Comparison of ENCODE assay signal across 16 cellular contexts in the genomic region with DNA sequence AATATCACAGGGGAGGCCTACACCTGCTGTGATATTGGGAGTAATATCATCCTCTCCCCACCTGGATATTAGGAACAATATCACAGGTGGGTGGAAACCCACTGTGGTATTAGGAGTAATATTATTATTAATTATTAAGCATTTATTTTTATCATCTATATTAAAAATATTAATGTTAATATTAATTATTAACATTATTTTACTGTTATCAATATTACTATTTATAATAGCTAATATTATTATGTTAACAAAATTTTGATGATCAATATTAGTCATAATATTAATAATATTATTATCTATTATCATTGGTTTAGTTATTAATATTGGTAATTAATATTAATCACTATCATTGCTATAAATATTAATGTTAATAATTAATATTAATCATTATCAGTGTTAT.
"Had no signal": no experiment of that assay in that cellular context is flagged by ENCODE, and none has a peak within 500 bp of the region (broad histone marks: within the 10 kb centered on the region; RNA-seq: fewer than 3 reads in every experiment).

No MANE protein-coding gene starts in this region.

- H3K9ac ChIP-seq: SK-N-SH had no signal

- DNase-seq: NCI-H1092 treated with DMSO at 0.1 percent for 48 hours, NCI-H1436, NCI-H187, NCI-H2029, NCI-H2081 treated with DMSO at 0.1 percent for 48 hours, NCI-H2171, NCI-H226, NCI-H446, NCI-H510A, NCI-H524 treated with DMSO at 0.1 percent for 48 hours, NCI-H69, NCI-H774, SHP77, SK-N-SH had no signal

- H3K9me3 ChIP-seq: SK-N-SH had no signal

- H3K4me2 ChIP-seq: SK-N-SH had no signal

- FAIRE-seq: HTR-8/SVneo had no signal

- H3K27ac ChIP-seq: RWPE1 had no signal
